9 cellular contexts compared by ENCODE assay signal in genomic region chr1:8516793-8517556, GRCh38.
DNase-seq lines count a peak whose midpoint lies in the region; ATAC-seq and TF ChIP-seq lines count a peak whose summit lies in the region.
"Had no signal": no experiment of that assay in that cellular context is flagged by ENCODE, and none has a peak within 500 bp of the region (broad histone marks: within the 10 kb centered on the region; RNA-seq: fewer than 3 reads in every experiment).

No MANE protein-coding gene starts in this region.

- H3K9me3 ChIP-seq in CD4-positive, CD25-positive, alpha-beta regulatory T cell (ENCODE audit: control insufficient read depth in 2 of 2, low read length in 2 of 2): no peaks in the 10 kb centered on the region
- H3K9me3 ChIP-seq: MG63 had no signal

- no peaks in the 10 kb centered on the region for H3K9me3 Mint-ChIP-seq in CD4-positive, CD25-positive, alpha-beta regulatory T cell
- no peaks in the 10 kb centered on the region for H3K9me3 Mint-ChIP-seq in activated T-helper 17 cell treated with anti-CD3 and anti-CD28 coated beads, Interleukin-2, amount 50 U/mL, for 72 hours
- no peaks in the 10 kb centered on the region for H3K9me3 Mint-ChIP-seq in mesothelial cell of epicardium

- H3K36me3 Mint-ChIP-seq in CD4-positive, CD25-positive, alpha-beta regulatory T cell: peaks cover 11% of the 10 kb centered on the region
- peaks cover 4% of the 10 kb centered on the region for H3K36me3 Mint-ChIP-seq in activated T-helper 17 cell treated with anti-CD3 and anti-CD28 coated beads, Interleukin-2, amount 50 U/mL, for 72 hours (ENCODE audit: low read depth)
- H3K36me3 Mint-ChIP-seq in mesothelial cell of epicardium: peaks cover 5% of the 10 kb centered on the region

- H3K27ac ChIP-seq in CD4-positive, CD25-positive, alpha-beta regulatory T cell (ENCODE audit: insufficient read depth, low read length, poor library complexity, severe bottlenecking): no peak overlapping the region

- peak overlapping the region; percentile 55 to 85 (median 62) for H3K27ac Mint-ChIP-seq in CD4-positive, CD25-positive, alpha-beta regulatory T cell
- H3K27ac Mint-ChIP-seq in activated T-helper 17 cell treated with anti-CD3 and anti-CD28 coated beads, Interleukin-2, amount 50 U/mL, for 72 hours: peak overlapping the region; percentile 58
- H3K27ac Mint-ChIP-seq in mesothelial cell of epicardium: peak overlapping the region; percentile 79

- no peaks in the 10 kb centered on the region for H3K36me3 ChIP-seq in CD4-positive, CD25-positive, alpha-beta regulatory T cell (ENCODE audit: control insufficient read depth, insufficient read depth, low read length)
- H3K36me3 ChIP-seq: MG63 had no signal

- H3K4me1 Mint-ChIP-seq in CD4-positive, CD25-positive, alpha-beta regulatory T cell: peaks cover 15 to 80% (median 49%) of the 10 kb centered on the region in 4 donors
- peaks cover 29% of the 10 kb centered on the region for H3K4me1 Mint-ChIP-seq in activated T-helper 17 cell treated with anti-CD3 and anti-CD28 coated beads, Interleukin-2, amount 50 U/mL, for 72 hours
- peaks cover 31% of the 10 kb centered on the region for H3K4me1 Mint-ChIP-seq in mesothelial cell of epicardium

- ATAC-seq in CD4-positive, CD25-positive, alpha-beta regulatory T cell (ENCODE audit: low read depth in 2 of 2): peak in 1 of 2 donors; percentile 42
- ATAC-seq in activated T-helper 17 cell treated with anti-CD3 and anti-CD28 coated beads, Interleukin-2, amount 50 U/mL, for 72 hours (replicated peaks): peak; percentile 39
- ATAC-seq in GM19035 (IDR thresholded peaks at IDR 0.05; ENCODE audit: unreplicated experiment): no peak

- peak in 1 of 3 donors; percentile 40 for DNase-seq in CD4-positive, CD25-positive, alpha-beta regulatory T cell
- peak; percentile 80 to 83 for DNase-seq in Kasumi-1 (lab: John Stamatoyannopoulos, UW)
- DNase-seq in mesothelial cell of epicardium (ENCODE audit: low spot score in 2 of 2, unreplicated experiment in 2 of 2): no peak
- no peak for DNase-seq in NCI-H526 treated with DMSO at 0.1 percent for 48 hours (lab: John Stamatoyannopoulos, UW)
- no peak for DNase-seq in NOMO-1 treated with dmso at 0.1 percent for 144 hours (lab: John Stamatoyannopoulos, UW; ENCODE audit: unreplicated experiment)
- DNase-seq in DMS 273 (lab: John Stamatoyannopoulos, UW; ENCODE audit: unreplicated experiment): no peak
- DNase-seq: MG63 had no signal

- no peak overlapping the region for H3K4me3 ChIP-seq in CD4-positive, CD25-positive, alpha-beta regulatory T cell (ENCODE audit: low read depth, low read length)
- H3K4me3 ChIP-seq: MG63 had no signal

- H3K27me3 Mint-ChIP-seq in CD4-positive, CD25-positive, alpha-beta regulatory T cell: no peaks in the 10 kb centered on the region
- H3K27me3 Mint-ChIP-seq in activated T-helper 17 cell treated with anti-CD3 and anti-CD28 coated beads, Interleukin-2, amount 50 U/mL, for 72 hours: no peaks in the 10 kb centered on the region
- no peaks in the 10 kb centered on the region for H3K27me3 Mint-ChIP-seq in mesothelial cell of epicardium (ENCODE audit: low read depth)

- H3K27me3 ChIP-seq in CD4-positive, CD25-positive, alpha-beta regulatory T cell (ENCODE audit: control insufficient read depth, insufficient read depth, low read length): no peaks in the 10 kb centered on the region
- H3K27me3 ChIP-seq: MG63 had no signal

- no peak for TF ChIP-seq CTCF in mesothelial cell of epicardium (IDR thresholded peaks at IDR 0.05; ENCODE audit: unreplicated experiment)

- H3K4me3 Mint-ChIP-seq in CD4-positive, CD25-positive, alpha-beta regulatory T cell: peak overlapping the region; percentile 6 to 54 (median 22)
- H3K4me3 Mint-ChIP-seq in activated T-helper 17 cell treated with anti-CD3 and anti-CD28 coated beads, Interleukin-2, amount 50 U/mL, for 72 hours: peak overlapping the region; percentile 48
- H3K4me3 Mint-ChIP-seq in mesothelial cell of epicardium: no peak overlapping the region

- peaks cover 22% of the 10 kb centered on the region for H3K4me1 ChIP-seq in CD4-positive, CD25-positive, alpha-beta regulatory T cell (ENCODE audit: control insufficient read depth, insufficient read depth, low read length, poor library complexity, severe bottlenecking)

Comparison
In these comparisons a context has a peak if more than half of its experiments do, and no peak if none do; other contexts are left out.
1. DNase-seq: peak in Kasumi-1 (2 of 2); none in mesothelial cell of epicardium (0 of 2), NCI-H526 treated with DMSO at 0.1 percent for 48 hours (single experiment), NOMO-1 treated with dmso at 0.1 percent for 144 hours (single experiment) and DMS 273 (single experiment).
2. Peak in every context shown above with its lines, with median percentiles within 50 percentile points of each other: H3K27ac Mint-ChIP-seq.